In the genomic region with DNA sequence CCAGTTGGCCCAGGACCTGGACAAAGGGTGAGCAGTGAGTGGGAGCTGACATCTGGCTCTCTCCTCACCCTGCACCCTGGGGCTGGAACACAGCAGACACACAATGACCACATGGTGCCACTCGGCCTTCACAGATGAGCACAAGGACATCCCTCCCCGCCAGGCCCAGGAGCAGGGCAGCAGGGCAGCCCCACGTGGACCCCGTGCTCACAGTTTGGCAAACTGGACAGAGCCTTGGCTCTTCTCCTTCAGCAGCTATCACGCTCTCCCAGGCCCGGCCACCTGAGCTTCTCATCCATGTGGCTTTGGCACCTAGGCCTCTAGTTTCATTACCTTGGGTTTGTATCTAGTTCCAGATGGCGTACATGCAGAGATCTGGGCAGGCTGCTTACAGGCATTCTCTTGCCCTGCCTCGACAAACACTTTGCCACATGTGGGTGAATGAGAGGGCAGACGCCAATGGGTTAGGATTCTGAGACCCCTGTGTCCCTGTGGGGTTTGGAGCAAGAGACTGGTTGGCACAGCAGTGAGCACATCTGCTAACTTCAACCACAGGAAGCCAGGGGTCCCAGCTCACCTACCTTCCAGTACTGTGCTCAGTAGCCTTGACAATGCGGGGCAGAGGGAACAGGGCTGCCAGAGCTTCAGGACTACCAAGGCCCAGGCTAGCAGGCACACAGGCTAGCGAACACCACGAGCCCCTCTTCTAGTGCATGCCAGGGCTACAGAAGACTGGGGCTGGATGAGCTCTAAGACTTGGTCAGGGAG, we compare ENCODE assay signal across 17 cellular contexts. TPM values are rescaled to one million over a fixed set of nuclear protein-coding genes. Genes with fewer than 3 reads are reported as not detected.
"Had no signal": no experiment of that assay in that cellular context is flagged by ENCODE, and none has a peak within 500 bp of the region (broad histone marks: within the 10 kb centered on the region; RNA-seq: fewer than 3 reads in every experiment).

No MANE protein-coding gene starts in this region.

- H3K9ac ChIP-seq: neural progenitor cell had no signal

- H2AFZ ChIP-seq: neural progenitor cell had no signal

- H3K36me3 ChIP-seq: breast epithelium, esophagus squamous epithelium, gastrocnemius medialis, neural progenitor cell, tibial artery, WERI-Rb-1 had no signal

- H3K27me3 ChIP-seq: breast epithelium, tibial artery had no signal

- H3K4me2 ChIP-seq: neural progenitor cell had no signal

- H3K4me1 ChIP-seq: breast epithelium had no signal

- DNase-seq: activated CD4-positive, alpha-beta T cell treated with anti-CD3 and anti-CD28 coated beads, Interleukin-2, amount 10 ng/mL, durations not matched to agents 7 days and 5 days; activated CD4-positive, CD25-positive, alpha-beta regulatory T cell treated with anti-CD3 and anti-CD28 coated beads, Interleukin-2, amount 50 U/mL, for 72 hours; activated CD8-positive, alpha-beta memory T cell treated with anti-CD3 and anti-CD28 coated beads, Interleukin-2, amount 10 ng/mL, durations not matched to agents 7 days and 5 days; activated CD8-positive, alpha-beta T cell treated with anti-CD3 and anti-CD28 coated beads for 36 hours; activated gamma-delta T cell treated with Interleukin-2 at 50 U/mL for 16 hours; cortex of kidney; endodermal cell; esophagus squamous epithelium; gastrocnemius medialis; head of caudate nucleus; naive thymus-derived CD4-positive, alpha-beta T cell; stimulated activated CD4-positive, alpha-beta T cell treated with anti-CD3 and anti-CD28 coated beads, Interleukin-4, amount 100 ng/mL, for 4 hours; tibial artery; WERI-Rb-1 had no signal

- H3K27ac ChIP-seq: breast epithelium, esophagus squamous epithelium, gastrocnemius medialis, neural progenitor cell, tibial artery, WERI-Rb-1 had no signal

- H3K9me3 ChIP-seq: breast epithelium, esophagus squamous epithelium, gastrocnemius medialis, tibial artery had no signal

- H3K4me3 ChIP-seq: breast epithelium, esophagus squamous epithelium, gastrocnemius medialis, lung, neural progenitor cell, tibial artery had no signal

- ATAC-seq: activated CD8-positive, alpha-beta memory T cell treated with anti-CD3 and anti-CD28 coated beads, Interleukin-2, amount 10 ng/mL, durations not matched to agents 7 days and 5 days; activated CD8-positive, alpha-beta T cell treated with anti-CD3 and anti-CD28 coated beads for 36 hours; gastrocnemius medialis; naive thymus-derived CD4-positive, alpha-beta T cell had no signal

RNA-seq across cellular contexts. Expression of a gene that starts 3.4 kb away (rescaled TPM):
- polyA plus RNA-seq: naive thymus-derived CD4-positive, alpha-beta T cell had no signal
